ENCODE assay signal across 24 cellular contexts in the genomic region with DNA sequence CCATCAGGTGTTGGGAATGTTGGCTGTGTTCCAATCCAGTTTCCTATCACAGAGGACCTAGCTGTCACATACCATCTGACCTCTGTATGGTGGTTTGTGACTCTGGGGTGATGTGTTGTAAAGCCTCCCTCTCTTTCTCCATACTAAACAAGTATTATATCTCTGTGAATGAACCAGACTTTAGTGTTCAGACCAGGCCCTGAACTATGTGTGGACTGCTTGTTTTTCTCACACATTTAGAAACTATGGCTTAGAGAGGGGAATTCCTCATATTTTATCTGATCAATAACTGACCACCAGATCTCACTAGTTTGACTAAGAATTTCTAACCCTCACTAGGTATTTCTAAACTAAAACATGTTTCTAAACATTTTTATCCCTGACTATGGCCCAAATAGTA. TPM values are rescaled to one million over a fixed set of nuclear protein-coding genes. Genes with fewer than 3 reads are reported as not detected.
"Had no signal": no experiment of that assay in that cellular context is flagged by ENCODE, and none has a peak within 500 bp of the region (broad histone marks: within the 10 kb centered on the region; RNA-seq: fewer than 3 reads in every experiment).

No MANE protein-coding gene starts in this region.

- H3K27ac ChIP-seq: cardiac muscle cell, KMS-11, Peyer's patch, RWPE1, SJCRH30 had no signal

- H3K36me3 ChIP-seq: cardiac muscle cell had no signal

- H3K4me1 ChIP-seq: Peyer's patch, SJCRH30 had no signal

- DNase-seq: activated B cell treated with CpG ODN at 0.5 μM for 24 hours; activated CD4-positive, alpha-beta memory T cell treated with anti-CD3 and anti-CD28 coated beads, Interleukin-2, amount 10 ng/mL, durations not matched to agents 7 days and 5 days; activated CD4-positive, alpha-beta T cell treated with anti-CD3 and anti-CD28 coated beads for 1 hour; activated CD4-positive, alpha-beta T cell treated with anti-CD3 and anti-CD28 coated beads, Interleukin-2, amount 10 ng/mL, durations not matched to agents 7 days and 5 days; activated CD8-positive, alpha-beta memory T cell treated with anti-CD3 and anti-CD28 coated beads, Interleukin-2, amount 50 U/mL, for 4 hours; activated gamma-delta T cell; activated naive CD4-positive, alpha-beta T cell treated with anti-CD3 and anti-CD28 coated beads for 36 hours; amygdala; NCI-H1092; NCI-H1417 treated with DMSO at 0.1 percent for 48 hours; NCI-H1694; NCI-H2029; NCI-H446; Peyer's patch; Right ventricle myocardium superior; SJCRH30; T1000 had no signal

- H3K4me2 ChIP-seq: KMS-11 had no signal

- FAIRE-seq: astrocyte, TTC549 had no signal

- H3K9ac ChIP-seq: KMS-11 had no signal

- H3K27me3 ChIP-seq: cardiac muscle cell, Peyer's patch, SJCRH30 had no signal

- ATAC-seq: SK-N-SH treated with all-trans-retinoic acid at 6 μM for 48 hours had no signal

- H3K4me3 ChIP-seq: cardiac muscle cell, Peyer's patch, SJCRH30 had no signal

RNA-seq across cellular contexts. Expression of gene NCR3LG1, which starts 17.5 kb away (rescaled TPM):
- polyA plus RNA-seq: IgD-negative memory B cell had no signal
